8 cellular contexts compared by ENCODE assay signal in genomic region chr2:229922449-229923386, GRCh38. TPM values are rescaled to one million over a fixed set of nuclear protein-coding genes. Genes with fewer than 3 reads are reported as not detected.
A peak's percentile ranks its signal among the peaks of the same experiment; 100 is the strongest.
DNase-seq lines count a peak whose midpoint lies in the region; ATAC-seq and TF ChIP-seq lines count a peak whose summit lies in the region.

Gene FBXO36 (plus strand): TSS chr2:229922503. CDS start chr2:229922514, 11 bp downstream.

- H3K27ac Mint-ChIP-seq in CD8-positive, alpha-beta memory T cell, result peak within 1 kb of the TSS; percentile 98 to 100 (median 98)
- peak within 1 kb of the TSS; percentile 100 for H3K27ac Mint-ChIP-seq in activated T-cell treated with anti-CD3 and anti-CD28 coated beads, Interleukin-2, amount 50 U/mL, for 24 hours
- peak within 1 kb of the TSS; percentile 99 for H3K27ac Mint-ChIP-seq in neural progenitor cell

- POLR2A ChIA-PET in CD8-positive, alpha-beta memory T cell (lab: Charles Lee), result interaction anchor here (0.6 to 1.2 kb wide), 4 partner anchors 12 to 96 kb away, joined by 3 to 4 read pairs (median 3); no protein-coding TSS in a partner anchor

- H3K79me2 ChIP-seq in fibroblast of lung (ENCODE audit: control insufficient read depth, insufficient read depth, low read length) (peaks cover 43% of the 10 kb centered on the region), neural progenitor cell (ENCODE audit: low read depth) (peaks cover 75% of the 10 kb centered on the region)

- H3F3A ChIP-seq in neural progenitor cell (ENCODE audit: low read depth), result peaks cover 38% of the 10 kb centered on the region

- peaks cover 29 to 48% (median 45%) of the 10 kb centered on the region in 3 donors for H3K4me1 Mint-ChIP-seq in CD8-positive, alpha-beta memory T cell
- H3K4me1 Mint-ChIP-seq in activated T-cell treated with anti-CD3 and anti-CD28 coated beads, Interleukin-2, amount 50 U/mL, for 24 hours (ENCODE audit: low read depth), result peaks cover 42% of the 10 kb centered on the region
- H3K4me1 Mint-ChIP-seq in neural progenitor cell, result peaks cover 15% of the 10 kb centered on the region

- no peak for TF ChIP-seq CTCF in fibroblast of lung (conservative IDR thresholded peaks at IDR 0.05 in 1 of 2, IDR thresholded peaks at IDR 0.05 in 1 of 2; ENCODE audit: low read depth in 1 of 2, low read length in 2 of 2)
- TF ChIP-seq CTCF in neural progenitor cell (IDR thresholded peaks at IDR 0.05), result no peak

- DNase-seq in CD8-positive, alpha-beta memory T cell, result peak in 3 of 5 donors; percentile 82 to 90 (median 82)
- DNase-seq in NOMO-1 (lab: John Stamatoyannopoulos, UW; ENCODE audit: unreplicated experiment in 2 of 2) (peak; percentile 76 to 92), fibroblast of lung (ENCODE audit: low read depth in 2 of 2) (peak in 1 of 2 donors; percentile 64), neural progenitor cell (ENCODE audit: low spot score) (peak; percentile 95), stromal cell of bone marrow (ENCODE audit: low read depth) (peak; percentile 22)
- DNase-seq in activated T-cell treated with anti-CD3 and anti-CD28 coated beads, Interleukin-2, amount 50 U/mL, for 24 hours, result no peak

- peak; percentile 78 for ATAC-seq in GM19455 (IDR thresholded peaks at IDR 0.05; ENCODE audit: unreplicated experiment)
- ATAC-seq in HG03565 (IDR thresholded peaks at IDR 0.05; ENCODE audit: unreplicated experiment), result peak; percentile 42

- no peaks in the 10 kb centered on the region for H3K36me3 ChIP-seq in CD8-positive, alpha-beta memory T cell (ENCODE audit: insufficient read depth, low read length)
- H3K36me3 ChIP-seq in fibroblast of lung (ENCODE audit: control insufficient read depth, insufficient read depth, low read length) (peaks cover 1% of the 10 kb centered on the region), neural progenitor cell (no peaks in the 10 kb centered on the region)

- peaks cover 34% of the 10 kb centered on the region for H3K4me1 ChIP-seq in CD8-positive, alpha-beta memory T cell (ENCODE audit: insufficient read depth, low read length)
- peaks cover 3% of the 10 kb centered on the region for H3K4me1 ChIP-seq in fibroblast of lung (ENCODE audit: control insufficient read depth, extremely low read depth, insufficient read depth, low read length)
- H3K4me1 ChIP-seq in neural progenitor cell, result peaks cover 11% of the 10 kb centered on the region

- H2AFZ ChIP-seq in fibroblast of lung (ENCODE audit: low read length) (peak within 1 kb of the TSS; percentile 98), neural progenitor cell (replicated peaks) (peak within 1 kb of the TSS; percentile 99)

- peaks cover 0 to 2% (median 0%) of the 10 kb centered on the region in 5 donors for H3K9me3 Mint-ChIP-seq in CD8-positive, alpha-beta memory T cell
- no peaks in the 10 kb centered on the region for H3K9me3 Mint-ChIP-seq in activated T-cell treated with anti-CD3 and anti-CD28 coated beads, Interleukin-2, amount 50 U/mL, for 24 hours
- H3K9me3 Mint-ChIP-seq in neural progenitor cell, result no peaks in the 10 kb centered on the region

- no peaks in the 10 kb centered on the region for H3K9me3 ChIP-seq in CD8-positive, alpha-beta memory T cell (ENCODE audit: low read length)
- H3K9me3 ChIP-seq in fibroblast of lung (ENCODE audit: control insufficient read depth, insufficient read depth, low read depth, low read length), result no peaks in the 10 kb centered on the region
- H3K9me3 ChIP-seq in neural progenitor cell (ENCODE audit: low read depth), result no peaks in the 10 kb centered on the region

- peak within 1 kb of the TSS; percentile 98 for H3K4me3 ChIP-seq in CD8-positive, alpha-beta memory T cell (ENCODE audit: low read length)
- peak within 1 kb of the TSS; percentile 85 to 97 (median 92) for H3K4me3 ChIP-seq in fibroblast of lung (replicated peaks in 1 of 4; ENCODE audit: control extremely low read depth in 1 of 4, insufficient read depth in 1 of 4, low read depth in 3 of 4, low read length in 4 of 4)
- H3K4me3 ChIP-seq in neural progenitor cell, result peak within 1 kb of the TSS; percentile 77

- peak within 1 kb of the TSS; percentile 97 to 100 (median 99) for H3K4me3 Mint-ChIP-seq in CD8-positive, alpha-beta memory T cell
- H3K4me3 Mint-ChIP-seq in activated T-cell treated with anti-CD3 and anti-CD28 coated beads, Interleukin-2, amount 50 U/mL, for 24 hours, result peak within 1 kb of the TSS; percentile 99
- peak within 1 kb of the TSS; percentile 100 for H3K4me3 Mint-ChIP-seq in neural progenitor cell

- peaks cover 3 to 18% (median 4%) of the 10 kb centered on the region in 3 donors for H3K36me3 Mint-ChIP-seq in CD8-positive, alpha-beta memory T cell
- peaks cover 42% of the 10 kb centered on the region for H3K36me3 Mint-ChIP-seq in activated T-cell treated with anti-CD3 and anti-CD28 coated beads, Interleukin-2, amount 50 U/mL, for 24 hours (ENCODE audit: low read depth)
- H3K36me3 Mint-ChIP-seq in neural progenitor cell, result peaks cover 6% of the 10 kb centered on the region

- H3K27me3 ChIP-seq in CD8-positive, alpha-beta memory T cell (ENCODE audit: insufficient read depth, low read length, poor library complexity, severe bottlenecking), result no peaks in the 10 kb centered on the region
- H3K27me3 ChIP-seq in fibroblast of lung (ENCODE audit: control insufficient read depth, insufficient read depth, low read length) (no peaks in the 10 kb centered on the region), neural progenitor cell (no peaks in the 10 kb centered on the region)

- H3K4me2 ChIP-seq in fibroblast of lung (ENCODE audit: extremely low read depth, insufficient read depth, low read length) (peak within 1 kb of the TSS; percentile 64), neural progenitor cell (peak within 1 kb of the TSS; percentile 81)

- CTCF ChIA-PET in CD8-positive, alpha-beta memory T cell (lab: Charles Lee), result no interaction called here

- H3K9ac ChIP-seq in fibroblast of lung (ENCODE audit: insufficient read depth, low read length) (peak within 1 kb of the TSS; percentile 93), neural progenitor cell (peak within 1 kb of the TSS; percentile 72)

- H3K27ac ChIP-seq in CD8-positive, alpha-beta memory T cell (ENCODE audit: low read depth, low read length), result peak within 1 kb of the TSS; percentile 87
- peak within 1 kb of the TSS; percentile 97 for H3K27ac ChIP-seq in fibroblast of lung (ENCODE audit: insufficient read depth, low read length)
- H3K27ac ChIP-seq in neural progenitor cell, result peak within 1 kb of the TSS; percentile 96

- peaks cover 0 to 8% of the 10 kb centered on the region in 2 donors for H3K27me3 Mint-ChIP-seq in CD8-positive, alpha-beta memory T cell
- no peaks in the 10 kb centered on the region for H3K27me3 Mint-ChIP-seq in activated T-cell treated with anti-CD3 and anti-CD28 coated beads, Interleukin-2, amount 50 U/mL, for 24 hours
- peaks cover 7% of the 10 kb centered on the region for H3K27me3 Mint-ChIP-seq in neural progenitor cell (ENCODE audit: insufficient read depth, low read depth)

- no peaks in the 10 kb centered on the region for H4K20me1 ChIP-seq in fibroblast of lung (ENCODE audit: control insufficient read depth, extremely low read depth, insufficient read depth, low read length)
- peaks cover 21% of the 10 kb centered on the region for H4K20me1 ChIP-seq in neural progenitor cell (ENCODE audit: low read depth)

RNA-seq across cellular contexts. Expression of gene FBXO36, which starts in this region (rescaled TPM):
- total RNA-seq in CD8-positive, alpha-beta memory T cell, result under 1 TPM; 0.74 to 0.95 TPM
- 0.56 TPM for polyA plus RNA-seq in CD8-positive, alpha-beta memory T cell
- 3.5 and 3.9 TPM in 2 replicates for total RNA-seq in fibroblast of lung
- polyA plus RNA-seq in fibroblast of lung, result 3.1 and 5.0 TPM in 2 replicates
- 1.7 and 2.7 TPM in 2 replicates for polyA plus RNA-seq in fibroblast of lung (2012)
- polyA minus RNA-seq in fibroblast of lung (ENCODE audit: low replicate concordance), result 0.20 and 0.41 TPM in 2 replicates
- total RNA-seq in neural progenitor cell (ENCODE audit: low replicate concordance), result 9.5 and 13.1 TPM in 2 replicates

Comparison
In these comparisons a context has a peak if more than half of its experiments do, and no peak if none do; other contexts are left out.
1. Peak in DNase-seq, H3K4me3 ChIP-seq and H3K27ac ChIP-seq in CD8-positive, alpha-beta memory T cell; RNA of the gene not detected or under 1 TPM.